Comparison of ENCODE assay signal across 10 cellular contexts in the genomic region with DNA sequence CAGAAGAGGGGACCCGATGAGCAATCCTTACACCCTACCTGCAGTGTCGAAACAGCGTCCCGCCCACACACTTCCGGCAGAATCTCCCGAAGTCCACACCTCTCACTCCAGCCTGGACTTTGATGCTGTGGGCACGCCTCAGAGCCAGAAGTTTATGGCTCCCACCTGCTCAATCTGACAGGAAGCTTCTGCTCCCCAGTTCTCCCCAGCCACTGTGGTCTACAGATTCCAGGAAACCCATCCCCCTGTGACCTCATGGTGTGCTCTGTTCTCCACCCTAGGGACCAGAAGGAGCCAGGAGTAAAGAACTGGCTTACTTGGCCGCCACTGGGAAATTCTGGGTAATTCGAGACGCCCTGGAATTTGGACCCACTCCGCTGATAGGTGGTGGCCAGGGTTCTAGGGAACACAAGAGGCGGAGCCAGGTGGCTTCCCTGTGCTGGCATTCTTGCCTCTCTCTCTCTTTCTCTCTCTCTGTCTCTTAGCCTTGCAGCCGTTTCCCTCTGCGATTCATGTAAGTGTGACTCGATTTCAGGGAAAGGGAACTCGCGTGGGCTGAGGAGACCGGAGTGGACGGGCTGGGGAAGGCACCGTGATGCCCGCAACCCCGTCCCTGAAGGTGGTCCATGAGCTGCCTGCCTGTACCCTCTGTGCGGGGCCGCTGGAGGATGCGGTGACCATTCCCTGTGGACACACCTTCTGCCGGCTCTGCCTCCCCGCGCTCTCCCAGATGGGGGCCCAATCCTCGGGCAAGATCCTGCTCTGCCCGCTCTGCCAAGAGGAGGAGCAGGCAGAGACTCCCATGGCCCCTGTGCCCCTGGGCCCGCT. TPM values are rescaled to one million over a fixed set of nuclear protein-coding genes. Genes with fewer than 3 reads are reported as not detected.
DNase-seq lines count a peak whose midpoint lies in the region; FAIRE-seq and TF ChIP-seq lines count a peak whose summit lies in the region.
"Had no signal": no experiment of that assay in that cellular context is flagged by ENCODE, and none has a peak within 500 bp of the region (broad histone marks: within the 10 kb centered on the region; RNA-seq: fewer than 3 reads in every experiment).

Gene TRIM15, plus strand, starts transcription at position 457 of the 828 bp plus-strand sequence. Its CDS starts 139 bp downstream, at position 596.

- no peak for TF ChIP-seq POLR2A in H1 (IDR thresholded peaks at IDR 0.05; ENCODE audit: control extremely low read depth in 1 of 2, low read depth in 2 of 2, low read length in 2 of 2)

- no peak within 1 kb of the TSS for H3K27ac ChIP-seq in H1 (ENCODE audit: low read depth, low read length)
- H3K27ac ChIP-seq: esophagus squamous epithelium had no signal

- H2BK5ac ChIP-seq in H1 (ENCODE audit: low read depth, low read length): no peak within 1 kb of the TSS

- no peak within 1 kb of the TSS for H4K91ac ChIP-seq in H1 (replicated peaks; ENCODE audit: insufficient read length, low read length)

- H4K5ac ChIP-seq in H1 (ENCODE audit: insufficient read length, low read depth, low read length): no peak within 1 kb of the TSS

- H2BK15ac ChIP-seq in H1 (ENCODE audit: low read length): no peak within 1 kb of the TSS

- H2BK12ac ChIP-seq in H1 (ENCODE audit: low read depth, low read length): 0 out of 2 replicates have a peak within 1 kb of the TSS, but pooled peaks have one; percentile 17

- no peak within 1 kb of the TSS for H3K56ac ChIP-seq in H1 (replicated peaks; ENCODE audit: insufficient read length, low read depth, low read length)

- H2AK5ac ChIP-seq in H1 (ENCODE audit: low read depth, low read length): no peak within 1 kb of the TSS

- no peak for TF ChIP-seq EP300 in H1 (IDR thresholded peaks at IDR 0.05; ENCODE audit: borderline replicate concordance in 1 of 2, low read depth in 2 of 2, low read length in 2 of 2)

- DNase-seq in HT-29 (ENCODE audit: low spot score) (peak; percentile 87), H1 (ENCODE audit: low read depth in 1 of 2, low spot score in 2 of 2) (no peak), NCI-H187 (lab: John Stamatoyannopoulos, UW) (no peak), NCI-H345 (lab: John Stamatoyannopoulos, UW) (no peak), NCI-H524 treated with DMSO at 0.1 percent for 48 hours (lab: John Stamatoyannopoulos, UW) (no peak), NCI-H510A (lab: John Stamatoyannopoulos, UW) (no peak)
- peak; percentile 77 for DNase-seq in activated CD4-positive, alpha-beta T cell treated with anti-CD3 and anti-CD28 coated beads for 48 hours
- peak; percentile 54 to 61 for DNase-seq in stimulated activated CD4-positive, alpha-beta T cell treated with anti-CD3 and anti-CD28 coated beads, Interleukin-4, amount 100 ng/mL, for 48 hours (ENCODE audit: low read depth in 2 of 2)
- DNase-seq: esophagus squamous epithelium had no signal

- H4K20me1 ChIP-seq in H1 (replicated peaks in 1 of 2; ENCODE audit: control insufficient read depth in 1 of 2, insufficient read depth in 2 of 2, low read length in 2 of 2): no peaks in the 10 kb centered on the region

- H3K18ac ChIP-seq in H1 (ENCODE audit: extremely low read depth, low read length): peak within 1 kb of the TSS; percentile 48; the same call in 1 of the 2 replicates

- peaks cover 0 to 4% (median 2%) of the 10 kb centered on the region in 4 experiments; a peak in 1 of 7 replicates for H3K4me1 ChIP-seq in H1 (replicated peaks in 1 of 4; ENCODE audit: control insufficient read depth in 3 of 4, insufficient read depth in 4 of 4, low read length in 3 of 4)
- H3K4me1 ChIP-seq: esophagus squamous epithelium had no signal

- peaks cover 0 to 5% (median 2%) of the 10 kb centered on the region in 4 experiments; a peak in 3 of 7 replicates for H3K27me3 ChIP-seq in H1 (replicated peaks in 1 of 4; ENCODE audit: control insufficient read depth in 3 of 4, extremely low read depth in 1 of 4, insufficient read depth in 3 of 4, low read length in 3 of 4)

- no peak within 1 kb of the TSS for H2BK20ac ChIP-seq in H1 (ENCODE audit: low read length)

- TF ChIP-seq CTCF in H1 (IDR thresholded peaks at IDR 0.05; ENCODE audit: control extremely low read depth in 1 of 3, insufficient read depth in 1 of 3, low read depth in 1 of 3, low read length in 3 of 3): no peak

- peak within 1 kb of the TSS; percentile 90 for H2AFZ ChIP-seq in H1 (ENCODE audit: low read length)

- 85% methylated on average over 24 of the region's 31 CpGs; no CpG with 5 or more reads in 1 of the 2 experiments for WGBS in H1 (ENCODE audit: extremely low coverage in 1 of 2, insufficient coverage in 1 of 2, insufficient read length in 1 of 2, insufficient replicate concordance in 2 of 2, low coverage in 1 of 2, low lambda C conversion rate in 2 of 2, missing lambda C conversion rate in 1 of 2), 2 experiments

- H3K79me2 ChIP-seq in H1 (ENCODE audit: control insufficient read depth in 1 of 2, insufficient read depth in 2 of 2, low read length in 2 of 2): no peaks in the 10 kb centered on the region

- no peak within 1 kb of the TSS for H3K9ac ChIP-seq in H1 (replicated peaks in 1 of 4; ENCODE audit: extremely low read depth in 1 of 4, low read depth in 3 of 4, low read length in 3 of 4)

- H3K4ac ChIP-seq in H1 (replicated peaks; ENCODE audit: insufficient read length, low read depth, low read length): no peak within 1 kb of the TSS

- peak within 1 kb of the TSS; percentile 9 to 17; a peak in 1 of 4 replicates for H3K4me2 ChIP-seq in H1 (ENCODE audit: insufficient read depth in 1 of 2, low read depth in 2 of 2, low read length in 2 of 2)

- TF ChIP-seq RAD21 in H1 (IDR thresholded peaks at IDR 0.05 in 1 of 2, conservative IDR thresholded peaks at IDR 0.05 in 1 of 2; ENCODE audit: low read depth in 2 of 2, low read length in 2 of 2): no peak

- H3K9me3 ChIP-seq in H1 (ENCODE audit: insufficient read depth in 2 of 2, low read depth in 1 of 2, low read length in 1 of 2): no peaks in the 10 kb centered on the region
- H3K9me3 ChIP-seq: esophagus squamous epithelium had no signal

- CTCF ChIA-PET in H1 (lab: Charles Lee; ENCODE audit: partially characterized antibody): interaction anchor here (0.6 to 1.5 kb wide), 5 partner anchors 15 to 61 kb away, joined by 3 to 13 read pairs (median 3); no protein-coding TSS in a partner anchor

- H3K36me3 ChIP-seq in H1 (ENCODE audit: control insufficient read depth in 2 of 4, insufficient read depth in 4 of 4, low read length in 3 of 4): no peaks in the 10 kb centered on the region
- H3K36me3 ChIP-seq: esophagus squamous epithelium had no signal

- H4K8ac ChIP-seq in H1 (ENCODE audit: extremely low read depth, insufficient read depth, low read length): peak within 1 kb of the TSS; percentile 41; the same call in 1 of the 2 replicates

- POLR2A ChIA-PET in H1 (lab: Charles Lee; ENCODE audit: partially characterized antibody): interaction anchor here (0.8 kb wide), 1 partner anchor 102 kb away, joined by 3 read pairs; the partner anchor contains the start of gene POLR1H

- FAIRE-seq in H1 (lab: Jason Lieb, UNC): no peak

- no peak within 1 kb of the TSS for H3K23ac ChIP-seq in H1 (ENCODE audit: insufficient read length)

- H3K4me3 ChIP-seq in H1 (ENCODE audit: extremely low read depth in 1 of 4, insufficient read depth in 2 of 4, low read depth in 3 of 4, low read length in 4 of 4): no peak within 1 kb of the TSS
- H3K4me3 ChIP-seq: esophagus squamous epithelium had no signal

- no peaks in the 10 kb centered on the region for H3K23me2 ChIP-seq in H1 (ENCODE audit: low read depth, low read length)

- H3K79me1 ChIP-seq in H1 (ENCODE audit: low read depth, low read length): no peaks in the 10 kb centered on the region

- no peak within 1 kb of the TSS for H2BK120ac ChIP-seq in H1 (replicated peaks; ENCODE audit: low read depth, low read length)

- H3K14ac ChIP-seq in H1 (ENCODE audit: insufficient read length): no peak within 1 kb of the TSS

TF ChIP-seq in H1, 55 proteins besides CTCF, POLR2A, EP300 and RAD21:
- no peak for TF ChIP-seq CHD1 (IDR thresholded peaks at IDR 0.05; ENCODE audit: low read depth, low read length)
- no peak for TF ChIP-seq TCF12 (IDR thresholded peaks at IDR 0.05; ENCODE audit: low read depth, low read length)
- TF ChIP-seq TEAD4 (IDR thresholded peaks at IDR 0.05; ENCODE audit: low read depth, low read length): peak; percentile 17; the same call in 1 of the 2 replicates
- TF ChIP-seq GABPA (IDR thresholded peaks at IDR 0.05; ENCODE audit: borderline replicate concordance, insufficient read depth, low read length): no peak
- TF ChIP-seq BACH1 (IDR thresholded peaks at IDR 0.05; ENCODE audit: low read length): no peak
- no peak for TF ChIP-seq BRCA1 (IDR thresholded peaks at IDR 0.05; ENCODE audit: low read depth, low read length)
TF ChIP-seq in H1: peak in this region for 1.

RNA-seq across cellular contexts. Expression of gene TRIM15, which starts in this region (rescaled TPM):
- total RNA-seq in HT-29 (2014; rRNA removed; shearing (Covaris generic)): 13.3 and 15.1 TPM in 2 replicates
- total RNA-seq in H1 (2021; fragmentation: NEBNext Ultra II Directional; extraction: Animal tissue kit (Norgen Biotek cat#: 25700)): 0.48 and 0.54 TPM in 2 replicates
- polyA plus RNA-seq in H1 (2011; rRNA removed): 0.18 and 0.19 TPM in 2 replicates
- 0.30 TPM for polyA plus RNA-seq in H1 (2011; cell fraction: cytosol; rRNA removed)
- polyA plus RNA-seq in H1 (2011; cell fraction: nucleus; rRNA removed): 0.31 TPM
- polyA plus RNA-seq in H1 (2012, experiment 1 of 2): 0.09 to 0.20 TPM (median 0.13 TPM) in 3 of 4 replicates, not detected in the other
- polyA plus RNA-seq in H1 (2012, experiment 2 of 2): 0.12 TPM
- 0.16 TPM for polyA plus RNA-seq in H1 (2013, experiment 1 of 2)
- 0.20 TPM for polyA plus RNA-seq in H1 (2013, experiment 2 of 2)
- polyA minus RNA-seq in H1 (2011; rRNA and poly(A)+ RNA removed): 0.07 and 0.22 TPM in 2 replicates
- polyA minus RNA-seq in H1 (2011; cell fraction: cytosol; rRNA and poly(A)+ RNA removed): not detected
- 0.70 TPM for polyA minus RNA-seq in H1 (2011; cell fraction: nucleus; rRNA and poly(A)+ RNA removed)
- total RNA-seq: esophagus squamous epithelium, lung microvascular endothelial cell had no signal

Comparison
In these comparisons a context has a peak if more than half of its experiments do, and no peak if none do; other contexts are left out.
1. DNase-seq: peak in HT-29 (single experiment), activated CD4-positive, alpha-beta T cell treated with anti-CD3 and anti-CD28 coated beads for 48 hours (single experiment) and stimulated activated CD4-positive, alpha-beta T cell treated with anti-CD3 and anti-CD28 coated beads, Interleukin-4, amount 100 ng/mL, for 48 hours (2 of 2); none in H1 (0 of 2), NCI-H187 (0 of 2), NCI-H345 (single experiment), NCI-H524 treated with DMSO at 0.1 percent for 48 hours (single experiment) and NCI-H510A (single experiment).